In genomic region chr13:25046985-25047660, GRCh38 we compare ENCODE assay signal across 8 cellular contexts. TPM values are rescaled to one million over a fixed set of nuclear protein-coding genes. Genes with fewer than 3 reads are reported as not detected.
DNase-seq lines count a peak whose midpoint lies in the region; ATAC-seq and TF ChIP-seq lines count a peak whose summit lies in the region.

No MANE protein-coding gene starts in this region.

- no peak for TF ChIP-seq CTCF in CD8-positive, alpha-beta T cell (IDR thresholded peaks at IDR 0.05)
- TF ChIP-seq CTCF in fibroblast of lung (conservative IDR thresholded peaks at IDR 0.05 in 1 of 2, IDR thresholded peaks at IDR 0.05 in 1 of 2; ENCODE audit: low read depth in 1 of 2, low read length in 2 of 2) = no peak

- H4K20me1 ChIP-seq in fibroblast of lung (ENCODE audit: control insufficient read depth, extremely low read depth, insufficient read depth, low read length) = no peaks in the 10 kb centered on the region

- peaks cover 64% of the 10 kb centered on the region for H3K27me3 Mint-ChIP-seq in CD8-positive, alpha-beta T cell (ENCODE audit: low read depth)

- peak overlapping the region; percentile 55 for H2AFZ ChIP-seq in fibroblast of lung (ENCODE audit: low read length)

- H3K27me3 ChIP-seq in CD8-positive, alpha-beta T cell (ENCODE audit: insufficient read depth, low read length) = no peaks in the 10 kb centered on the region
- H3K27me3 ChIP-seq in fibroblast of lung (ENCODE audit: control insufficient read depth, insufficient read depth, low read length) = peaks cover 9% of the 10 kb centered on the region

- H3K4me2 ChIP-seq in fibroblast of lung (ENCODE audit: extremely low read depth, insufficient read depth, low read length) = peak overlapping the region; percentile 78

- H3K27ac Mint-ChIP-seq in CD8-positive, alpha-beta T cell = no peak overlapping the region

- H3K79me2 ChIP-seq in fibroblast of lung (ENCODE audit: control insufficient read depth, insufficient read depth, low read length) = no peaks in the 10 kb centered on the region

- H3K4me3 Mint-ChIP-seq in CD8-positive, alpha-beta T cell = peak overlapping the region; percentile 9

- H3K36me3 ChIP-seq in CD8-positive, alpha-beta T cell (ENCODE audit: insufficient read depth, low read length) = no peaks in the 10 kb centered on the region
- no peaks in the 10 kb centered on the region for H3K36me3 ChIP-seq in fibroblast of lung (ENCODE audit: control insufficient read depth, insufficient read depth, low read length)

- peaks cover 3% of the 10 kb centered on the region for H3K9me3 ChIP-seq in CD8-positive, alpha-beta T cell (ENCODE audit: low read length)
- no peaks in the 10 kb centered on the region for H3K9me3 ChIP-seq in fibroblast of lung (ENCODE audit: control insufficient read depth, insufficient read depth, low read depth, low read length)

- H3K36me3 Mint-ChIP-seq in CD8-positive, alpha-beta T cell = no peaks in the 10 kb centered on the region

- H3K27ac ChIP-seq in CD8-positive, alpha-beta T cell (ENCODE audit: low read depth, low read length) = no peak overlapping the region
- H3K27ac ChIP-seq in fibroblast of lung (ENCODE audit: insufficient read depth, low read length) = no peak overlapping the region

- peaks cover 12% of the 10 kb centered on the region for H3K9me3 Mint-ChIP-seq in CD8-positive, alpha-beta T cell

- no peak for ATAC-seq in CD8-positive, alpha-beta T cell
- ATAC-seq in GM19397 (IDR thresholded peaks at IDR 0.05; ENCODE audit: unreplicated experiment) (no peak), HG02678 (IDR thresholded peaks at IDR 0.05; ENCODE audit: unreplicated experiment) (no peak), GM21737 (IDR thresholded peaks at IDR 0.05; ENCODE audit: unreplicated experiment) (no peak), HG03135 (IDR thresholded peaks at IDR 0.05; ENCODE audit: unreplicated experiment) (no peak)

- intact Hi-C loops in CD8-positive, alpha-beta T cell (cut with DNase I, micrococcal nuclease) = no loop called here

- H3K9ac ChIP-seq in fibroblast of lung (ENCODE audit: insufficient read depth, low read length) = no peak overlapping the region

- H3K4me1 Mint-ChIP-seq in CD8-positive, alpha-beta T cell (ENCODE audit: low read depth) = peaks cover 6% of the 10 kb centered on the region

- POLR2A ChIA-PET in CD8-positive, alpha-beta T cell (lab: Charles Lee) = no interaction called here

- H3K4me3 ChIP-seq in CD8-positive, alpha-beta T cell (ENCODE audit: low read depth, low read length) = no peak overlapping the region
- peak overlapping the region; percentile 10 to 53 (median 26) for H3K4me3 ChIP-seq in fibroblast of lung (replicated peaks in 1 of 4; ENCODE audit: control extremely low read depth in 1 of 4, insufficient read depth in 1 of 4, low read depth in 3 of 4, low read length in 4 of 4)

- CTCF ChIA-PET in CD8-positive, alpha-beta T cell (lab: Charles Lee) = no interaction called here

- no peak for DNase-seq in CD8-positive, alpha-beta T cell
- DNase-seq in NCI-H2227 (lab: John Stamatoyannopoulos, UW; ENCODE audit: unreplicated experiment) = peak; percentile 69
- peak; percentile 8 to 49 for DNase-seq in fibroblast of lung (ENCODE audit: low read depth in 2 of 2)
- peak in 49 of 56 donors; percentile 5 to 74 (median 36) for DNase-seq in nucleus accumbens (lab: John Stamatoyannopoulos, UW)

- no peaks in the 10 kb centered on the region for H3K4me1 ChIP-seq in CD8-positive, alpha-beta T cell (ENCODE audit: insufficient read depth, low read length)
- H3K4me1 ChIP-seq in fibroblast of lung (ENCODE audit: control insufficient read depth, extremely low read depth, insufficient read depth, low read length) = no peaks in the 10 kb centered on the region

RNA-seq across cellular contexts. Expression of gene PABPC3, which starts 48.8 kb away (rescaled TPM):
- 1 to 10 TPM; 1.4 to 1.5 TPM for total RNA-seq in CD8-positive, alpha-beta T cell
- 0.17 and 0.26 TPM in 2 replicates for total RNA-seq in fibroblast of lung
- polyA plus RNA-seq in fibroblast of lung = 0.23 and 0.27 TPM in 2 replicates
- polyA plus RNA-seq in fibroblast of lung (2012) = 0.20 and 0.45 TPM in 2 replicates
- not detected in 2 replicates for polyA minus RNA-seq in fibroblast of lung (ENCODE audit: low replicate concordance)

Comparison
In these comparisons a context has a peak if more than half of its experiments do, and no peak if none do; other contexts are left out.
1. DNase-seq: peak in NCI-H2227 (single experiment), fibroblast of lung (2 of 2) and nucleus accumbens (49 of 56); none in CD8-positive, alpha-beta T cell (0 of 7).